ENCODE assay signal across 20 cellular contexts in genomic region chr9:124037790-124038189, GRCh38. TPM values are rescaled to one million over a fixed set of nuclear protein-coding genes. Genes with fewer than 3 reads are reported as not detected.
DNase-seq lines count a peak whose midpoint lies in the region; ATAC-seq and TF ChIP-seq lines count a peak whose summit lies in the region.
"Had no signal": no experiment of that assay in that cellular context is flagged by ENCODE, and none has a peak within 500 bp of the region (broad histone marks: within the 10 kb centered on the region; RNA-seq: fewer than 3 reads in every experiment).

No MANE protein-coding gene starts in this region.

- DNase-seq in HuH-7 (ENCODE audit: low spot score): peak; percentile 61
- no peak for DNase-seq in WTC11 (ENCODE audit: low spot score)
- DNase-seq in neural progenitor cell (ENCODE audit: low spot score): peak; percentile 42
- no peak for DNase-seq in natural killer cell
- DNase-seq in activated T-cell treated with anti-CD3 and anti-CD28 coated beads for 4 hours: no peak
- DNase-seq: activated CD4-positive, alpha-beta T cell treated with anti-CD3 and anti-CD28 coated beads, Interleukin-2, amount 50 U/mL, for 4 hours; CD8-positive, alpha-beta memory T cell; left ventricle myocardium superior; NCI-H187; NCI-H774; stimulated activated CD4-positive, alpha-beta T cell treated with anti-CD3 and anti-CD28 coated beads, Interleukin-2, amount 100 ng/mL, for 48 hours; tibial artery had no signal

- intact Hi-C loops in natural killer cell (cut with micrococcal nuclease): no loop called here

- peaks cover 20% of the 10 kb centered on the region for H3K4me1 ChIP-seq in neural progenitor cell

- no peak overlapping the region for H2AFZ ChIP-seq in neural progenitor cell (replicated peaks)

- no peaks in the 10 kb centered on the region for H3K36me3 ChIP-seq in neural progenitor cell
- H3K36me3 ChIP-seq: tibial artery had no signal

- no peak overlapping the region for H3K4me3 Mint-ChIP-seq in WTC11
- no peak overlapping the region for H3K4me3 Mint-ChIP-seq in neural progenitor cell
- no peak overlapping the region for H3K4me3 Mint-ChIP-seq in natural killer cell

- H3K79me2 ChIP-seq in neural progenitor cell (ENCODE audit: low read depth): no peaks in the 10 kb centered on the region

- peaks cover 15% of the 10 kb centered on the region for H3F3A ChIP-seq in neural progenitor cell (ENCODE audit: low read depth)

- H4K20me1 ChIP-seq in neural progenitor cell (ENCODE audit: low read depth): peaks cover 12% of the 10 kb centered on the region

- H3K27me3 ChIP-seq in neural progenitor cell: peaks cover 94% of the 10 kb centered on the region

- H3K27ac ChIP-seq in C4-2B: peak overlapping the region; percentile 70
- no peak overlapping the region for H3K27ac ChIP-seq in neural progenitor cell
- H3K27ac ChIP-seq: coronary artery, KMS-11, RWPE1, tibial artery had no signal

- H3K9ac ChIP-seq in neural progenitor cell: no peak overlapping the region
- H3K9ac ChIP-seq: KMS-11 had no signal

- H3K27me3 Mint-ChIP-seq in WTC11 (ENCODE audit: low read depth) (peaks cover 85% of the 10 kb centered on the region), neural progenitor cell (ENCODE audit: insufficient read depth, low read depth) (peaks cover 31% of the 10 kb centered on the region), natural killer cell (ENCODE audit: low read depth in 2 of 2) (peaks cover 44 to 47% of the 10 kb centered on the region in 2 donors)

- peak; percentile 43 for ATAC-seq in WTC11
- ATAC-seq in natural killer cell: no peak
- no peak for ATAC-seq in GM21737 (IDR thresholded peaks at IDR 0.05; ENCODE audit: unreplicated experiment)
- ATAC-seq: esophagus mucosa, left ventricle myocardium superior had no signal

- no peaks in the 10 kb centered on the region for H3K9me3 ChIP-seq in neural progenitor cell (ENCODE audit: low read depth)
- H3K9me3 ChIP-seq: tibial artery had no signal

- H3K27ac Mint-ChIP-seq in WTC11 (no peak overlapping the region), neural progenitor cell (no peak overlapping the region), natural killer cell (no peak overlapping the region)
- H3K27ac Mint-ChIP-seq: CD8-positive, alpha-beta memory T cell had no signal

- H3K9me3 Mint-ChIP-seq in WTC11 (no peaks in the 10 kb centered on the region), neural progenitor cell (no peaks in the 10 kb centered on the region), natural killer cell (no peaks in the 10 kb centered on the region)
- H3K9me3 Mint-ChIP-seq: CD8-positive, alpha-beta memory T cell had no signal

- peaks cover 8% of the 10 kb centered on the region for H3K4me1 Mint-ChIP-seq in WTC11
- peaks cover 7% of the 10 kb centered on the region for H3K4me1 Mint-ChIP-seq in neural progenitor cell
- peaks cover 0 to 7% of the 10 kb centered on the region in 2 donors for H3K4me1 Mint-ChIP-seq in natural killer cell

- H3K4me3 ChIP-seq in neural progenitor cell: no peak overlapping the region
- H3K4me3 ChIP-seq: coronary artery, tibial artery had no signal

- TF ChIP-seq CTCF in C4-2B (conservative IDR thresholded peaks at IDR 0.05) (no peak), WTC11 (IDR thresholded peaks at IDR 0.05) (no peak), neural progenitor cell (IDR thresholded peaks at IDR 0.05) (peak; percentile 40), natural killer cell (IDR thresholded peaks at IDR 0.05) (no peak)

- POLR2A ChIA-PET in WTC11 (lab: Charles Lee): no interaction called here

- CTCF ChIA-PET in WTC11 (lab: Charles Lee): interaction anchor here (1.0 to 1.4 kb wide), 4 partner anchors 15 to 76 kb away, joined by 3 read pairs; no protein-coding TSS in a partner anchor

- no peak overlapping the region for H3K4me2 ChIP-seq in neural progenitor cell
- H3K4me2 ChIP-seq: KMS-11 had no signal

- H3K36me3 Mint-ChIP-seq in WTC11 (no peaks in the 10 kb centered on the region), neural progenitor cell (no peaks in the 10 kb centered on the region), natural killer cell (no peaks in the 10 kb centered on the region)
- H3K36me3 Mint-ChIP-seq: CD8-positive, alpha-beta memory T cell had no signal

TF ChIP-seq in WTC11, 78 proteins besides CTCF, POLR2A, EP300 and RAD21 (continues in another document):
- TF ChIP-seq SOX15 (CRISPR knock-in tag; IDR thresholded peaks at IDR 0.05) (no peak), IRF2 (CRISPR knock-in tag; IDR thresholded peaks at IDR 0.05; ENCODE audit: borderline replicate concordance, low read depth) (no peak), PRRX2 (CRISPR knock-in tag; IDR thresholded peaks at IDR 0.05) (no peak), RORB (CRISPR knock-in tag; IDR thresholded peaks at IDR 0.05) (no peak), ARID4B (CRISPR knock-in tag; IDR thresholded peaks at IDR 0.05; ENCODE audit: borderline replicate concordance) (no peak), FOXP4 (CRISPR knock-in tag; IDR thresholded peaks at IDR 0.05) (no peak), SMAD3 (CRISPR knock-in tag; IDR thresholded peaks at IDR 0.05; ENCODE audit: borderline replicate concordance) (no peak), CREM (CRISPR knock-in tag; IDR thresholded peaks at IDR 0.05) (no peak), SP1 (CRISPR knock-in tag; conservative IDR thresholded peaks at IDR 0.05) (no peak), E2F1 (CRISPR knock-in tag; IDR thresholded peaks at IDR 0.05) (no peak), CBFB (CRISPR knock-in tag; IDR thresholded peaks at IDR 0.05; ENCODE audit: low read depth) (no peak), ATF1 (CRISPR knock-in tag; IDR thresholded peaks at IDR 0.05) (no peak), NFYB (CRISPR knock-in tag; conservative IDR thresholded peaks at IDR 0.05; ENCODE audit: low read depth) (no peak)

RNA-seq across cellular contexts. Expression of gene LHX2, which starts 26.2 kb away (rescaled TPM):
- total RNA-seq in WTC11 (2021) (0.42 to 0.50 TPM in 2 of 3 replicates, not detected in the other), neural progenitor cell (ENCODE audit: low replicate concordance) (36.3 and 59.5 TPM in 2 replicates), natural killer cell (not detected)
- total RNA-seq: CD8-positive, alpha-beta memory T cell; esophagus mucosa; left ventricle myocardium superior; myocyte; renal cortical epithelial cell had no signal

Comparison
In these comparisons a context has a peak if more than half of its experiments do, and no peak if none do; other contexts are left out.
1. DNase-seq: peak in HuH-7 (single experiment) and neural progenitor cell (single experiment); none in WTC11 (single experiment), natural killer cell (single experiment) and activated T-cell treated with anti-CD3 and anti-CD28 coated beads for 4 hours (single experiment).
2. RNA of gene LHX2, which starts 26.2 kb away (total RNA-seq): 36.3 to 59.5 TPM in neural progenitor cell; 0.42 to 0.50 TPM in WTC11 and not detected in natural killer cell; every median in the first group is over 10 times any median in the second.